8 cellular contexts compared by ENCODE assay signal in the genomic region with DNA sequence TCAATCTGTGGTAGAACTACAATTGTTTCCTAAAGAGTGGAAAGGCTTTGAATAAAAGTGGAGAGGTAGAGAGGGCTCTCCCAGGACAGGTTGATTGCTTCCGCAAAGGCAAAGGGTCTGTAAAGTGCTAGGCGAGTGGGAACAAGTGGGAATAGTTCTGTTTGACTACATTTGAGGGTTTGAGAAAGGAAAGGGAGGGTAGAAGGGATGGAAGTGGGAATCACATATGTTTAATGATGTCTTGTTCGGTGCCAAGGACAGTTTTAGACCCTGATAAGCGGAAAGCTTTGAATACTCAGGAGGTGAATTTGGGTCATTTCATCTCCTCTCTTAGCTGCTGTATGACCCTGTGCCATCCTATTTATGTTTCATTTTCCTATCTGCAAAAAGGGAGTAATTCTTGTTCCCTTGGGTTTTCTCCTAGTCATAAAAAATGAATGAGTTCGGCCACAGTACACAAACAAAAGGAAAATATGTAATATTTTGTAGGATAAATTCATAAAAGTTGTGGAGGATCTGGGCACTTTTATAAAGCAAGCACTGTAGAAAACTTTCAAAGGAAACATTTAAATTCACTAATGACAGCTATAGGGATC. TPM values are rescaled to one million over a fixed set of nuclear protein-coding genes. Genes with fewer than 3 reads are reported as not detected.
A peak's percentile ranks its signal among the peaks of the same experiment; 100 is the strongest.
DNase-seq lines count a peak whose midpoint lies in the region; ATAC-seq and TF ChIP-seq lines count a peak whose summit lies in the region.

No MANE protein-coding gene starts in this region.

- peaks cover 23% of the 10 kb centered on the region for H3K4me1 ChIP-seq in lower lobe of right lung
- H3K4me1 ChIP-seq in thyroid gland: peaks cover 13 to 26% of the 10 kb centered on the region in 2 donors

- POLR2A ChIA-PET in activated CD4-positive, alpha-beta memory T cell treated with anti-CD3 and anti-CD28 coated beads, Interleukin-2, amount 10 ng/mL, durations not matched to agents 7 days and 5 days (lab: Charles Lee): interaction anchor here (0.9 to 19.6 kb wide), 9 partner anchors 19 to 142 kb away, joined by 3 to 1021 read pairs (median 44); no protein-coding TSS in a partner anchor

- H3K27me3 Mint-ChIP-seq in activated T-cell treated with anti-CD3 and anti-CD28 coated beads, Interleukin-2, amount 50 U/mL, for 4 hours (ENCODE audit: low read depth): no peaks in the 10 kb centered on the region
- peaks cover 1% of the 10 kb centered on the region for H3K27me3 Mint-ChIP-seq in activated CD4-positive, alpha-beta memory T cell treated with anti-CD3 and anti-CD28 coated beads, Interleukin-2, amount 10 ng/mL, durations not matched to agents 7 days and 5 days

- H3K4me3 ChIP-seq in lower lobe of right lung: no peak overlapping the region
- H3K4me3 ChIP-seq in thyroid gland (replicated peaks in 1 of 3): no peak overlapping the region

- TF ChIP-seq POLR2A in thyroid gland (IDR thresholded peaks at IDR 0.05): no peak

- peaks cover 15% of the 10 kb centered on the region for H3K36me3 Mint-ChIP-seq in activated T-cell treated with anti-CD3 and anti-CD28 coated beads, Interleukin-2, amount 50 U/mL, for 4 hours (ENCODE audit: insufficient read depth)
- peaks cover 39% of the 10 kb centered on the region for H3K36me3 Mint-ChIP-seq in activated CD4-positive, alpha-beta memory T cell treated with anti-CD3 and anti-CD28 coated beads, Interleukin-2, amount 10 ng/mL, durations not matched to agents 7 days and 5 days (ENCODE audit: low read depth)

- WGBS in thyroid gland, 2 donors: 88% methylated on average over 5 of the region's 5 CpGs

- H3K27ac ChIP-seq in lower lobe of right lung: peak overlapping the region; percentile 94
- peak overlapping the region; percentile 80 to 88 (median 88) for H3K27ac ChIP-seq in thyroid gland

- no peaks in the 10 kb centered on the region for H3K9me3 ChIP-seq in lower lobe of right lung
- no peaks in the 10 kb centered on the region for H3K9me3 ChIP-seq in thyroid gland

- peaks cover 34% of the 10 kb centered on the region for H3K4me1 Mint-ChIP-seq in activated T-cell treated with anti-CD3 and anti-CD28 coated beads, Interleukin-2, amount 50 U/mL, for 4 hours (ENCODE audit: low read depth)
- peaks cover 28% of the 10 kb centered on the region for H3K4me1 Mint-ChIP-seq in activated CD4-positive, alpha-beta memory T cell treated with anti-CD3 and anti-CD28 coated beads, Interleukin-2, amount 10 ng/mL, durations not matched to agents 7 days and 5 days

- peak overlapping the region; percentile 93 for H3K4me3 Mint-ChIP-seq in activated T-cell treated with anti-CD3 and anti-CD28 coated beads, Interleukin-2, amount 50 U/mL, for 4 hours
- peak overlapping the region; percentile 94 for H3K4me3 Mint-ChIP-seq in activated CD4-positive, alpha-beta memory T cell treated with anti-CD3 and anti-CD28 coated beads, Interleukin-2, amount 10 ng/mL, durations not matched to agents 7 days and 5 days

- CTCF ChIA-PET in activated CD4-positive, alpha-beta memory T cell treated with anti-CD3 and anti-CD28 coated beads, Interleukin-2, amount 10 ng/mL, durations not matched to agents 7 days and 5 days (lab: Charles Lee): interaction anchor here (0.6 to 17.6 kb wide), 7 partner anchors 13 to 146 kb away, joined by 3 to 327 read pairs (median 4); no protein-coding TSS in a partner anchor

- H3K27me3 ChIP-seq in lower lobe of right lung (ENCODE audit: low read depth) (no peaks in the 10 kb centered on the region), thyroid gland (no peaks in the 10 kb centered on the region)

- DNase-seq in activated T-cell treated with anti-CD3 and anti-CD28 coated beads, Interleukin-2, amount 50 U/mL, for 4 hours: no peak
- no peak for DNase-seq in activated T-cell treated with anti-CD3 and anti-CD28 coated beads, Interleukin-2, amount 50 U/mL, for 1 hour
- no peak for DNase-seq in activated CD4-positive, alpha-beta memory T cell treated with anti-CD3 and anti-CD28 coated beads, Interleukin-2, amount 10 ng/mL, durations not matched to agents 7 days and 5 days
- DNase-seq in lower lobe of right lung: no peak
- DNase-seq in thyroid gland: no peak
- no peak for DNase-seq in RPMI8226
- no peak for DNase-seq in HT-29 (ENCODE audit: low spot score)
- DNase-seq in NK-92 (lab: John Stamatoyannopoulos, UW; ENCODE audit: unreplicated experiment): no peak

- H3K9me3 Mint-ChIP-seq in activated T-cell treated with anti-CD3 and anti-CD28 coated beads, Interleukin-2, amount 50 U/mL, for 4 hours: no peaks in the 10 kb centered on the region
- H3K9me3 Mint-ChIP-seq in activated CD4-positive, alpha-beta memory T cell treated with anti-CD3 and anti-CD28 coated beads, Interleukin-2, amount 10 ng/mL, durations not matched to agents 7 days and 5 days: no peaks in the 10 kb centered on the region

- intact Hi-C loops in lower lobe of right lung (cut with DNase I): no loop called here
- intact Hi-C loops in thyroid gland (cut with DNase I): loop anchor here (10.0 kb wide), 1 partner anchor 63 kb away; no protein-coding TSS in a partner anchor

- ATAC-seq in activated T-cell treated with anti-CD3 and anti-CD28 coated beads, Interleukin-2, amount 50 U/mL, for 4 hours: no peak
- no peak for ATAC-seq in lower lobe of right lung

- TF ChIP-seq CTCF in lower lobe of right lung (IDR thresholded peaks at IDR 0.05) (no peak), thyroid gland (IDR thresholded peaks at IDR 0.05) (no peak)

- H3K36me3 ChIP-seq in lower lobe of right lung (peaks cover 8% of the 10 kb centered on the region), thyroid gland (peaks cover 4 to 7% of the 10 kb centered on the region in 2 donors)

- peak overlapping the region; percentile 98 for H3K27ac Mint-ChIP-seq in activated CD4-positive, alpha-beta memory T cell treated with anti-CD3 and anti-CD28 coated beads, Interleukin-2, amount 10 ng/mL, durations not matched to agents 7 days and 5 days

RNA-seq across cellular contexts. Expression of a gene that starts 1.7 kb away (rescaled TPM):
- total RNA-seq in activated T-cell treated with anti-CD3 and anti-CD28 coated beads, Interleukin-2, amount 50 U/mL, for 4 hours: 10 to 100 TPM; 59.6 to 72.8 (median 60.1) TPM
- total RNA-seq in activated CD4-positive, alpha-beta memory T cell treated with anti-CD3 and anti-CD28 coated beads, Interleukin-2, amount 10 ng/mL, durations not matched to agents 7 days and 5 days: 100 to 1,000 TPM; 497 to 505 TPM
- total RNA-seq in lower lobe of right lung: 56.8 TPM
- 10 to 100 TPM; 13.1 to 54.5 (median 22.2) TPM for total RNA-seq in thyroid gland
- total RNA-seq in HT-29 (2014; rRNA removed; shearing (Covaris generic)): 20.0 and 23.6 TPM in 2 replicates
